In genomic region chr5:151739395-151739794, GRCh38 we compare ENCODE assay signal across 9 cellular contexts. TPM values are rescaled to one million over a fixed set of nuclear protein-coding genes. Genes with fewer than 3 reads are reported as not detected.
A peak's percentile ranks its signal among the peaks of the same experiment; 100 is the strongest.
DNase-seq lines count a peak whose midpoint lies in the region; ATAC-seq and TF ChIP-seq lines count a peak whose summit lies in the region.
"Had no signal": no experiment of that assay in that cellular context is flagged by ENCODE, and none has a peak within 500 bp of the region (broad histone marks: within the 10 kb centered on the region; RNA-seq: fewer than 3 reads in every experiment).

No MANE protein-coding gene starts in this region.

- in situ Hi-C loops in mammary epithelial cell (cut with MboI; ENCODE audit: low sequenced_read_pairs in 2 of 2), result no loop called here

- no peak overlapping the region for H4K8ac ChIP-seq in mesendoderm (ENCODE audit: low read depth, low read length)

- H3K4ac ChIP-seq in mesendoderm (ENCODE audit: low read depth, low read length), result peak overlapping the region; percentile 74

- peak overlapping the region; percentile 61 for H2BK120ac ChIP-seq in mesendoderm (ENCODE audit: low read depth, low read length)

- peak overlapping the region; percentile 54 for H3K18ac ChIP-seq in mesendoderm (ENCODE audit: low read length)

- peaks cover 49% of the 10 kb centered on the region for H3K4me1 ChIP-seq in mammary epithelial cell (ENCODE audit: insufficient read depth, low read length)
- H3K4me1 ChIP-seq in mesendoderm (ENCODE audit: control insufficient read depth, low read depth, low read length), result peaks cover 11% of the 10 kb centered on the region
- peaks cover 28 to 46% of the 10 kb centered on the region in 2 donors for H3K4me1 ChIP-seq in thoracic aorta (ENCODE audit: control insufficient read depth in 1 of 2, low read depth in 2 of 2)

- peak overlapping the region; percentile 85 for H3K56ac ChIP-seq in mesendoderm (ENCODE audit: low read length)

- H4K20me1 ChIP-seq in mammary epithelial cell (ENCODE audit: insufficient read depth, low read length), result no peaks in the 10 kb centered on the region

- dilution Hi-C loops in mammary epithelial cell (cut with HindIII; ENCODE audit: low sequenced_read_pairs), result loop anchor here (25.0 kb wide), 1 partner anchor 177 kb away; no protein-coding TSS in a partner anchor

- intact Hi-C loops in mammary epithelial cell (cut with micrococcal nuclease), result no loop called here

- BruUV-seq in mammary epithelial cell (replicated peaks; lab: Mats Ljungman, UMichigan), result no TSS peak

- no peak overlapping the region for H2BK15ac ChIP-seq in mesendoderm (replicated peaks; ENCODE audit: low read depth)

- H3K4me2 ChIP-seq in mammary epithelial cell (ENCODE audit: insufficient read depth, low read depth, low read length), result no peak overlapping the region
- no peak overlapping the region for H3K4me2 ChIP-seq in mesendoderm (ENCODE audit: low read length)

- H3K27ac ChIP-seq in mammary epithelial cell (ENCODE audit: insufficient read depth, low read depth, low read length) (peak overlapping the region; percentile 81), mesendoderm (ENCODE audit: low read depth, low read length) (peak overlapping the region; percentile 58), thoracic aorta (peak overlapping the region; percentile 75 to 77)

- peak overlapping the region; percentile 82 for H2BK5ac ChIP-seq in mesendoderm (ENCODE audit: low read length)

- H3K4me3 ChIP-seq in mammary epithelial cell (replicated peaks in 1 of 3; ENCODE audit: insufficient read depth in 1 of 3, low read depth in 2 of 3, low read length in 3 of 3) (no peak overlapping the region), mesendoderm (ENCODE audit: low read length) (no peak overlapping the region), thoracic aorta (no peak overlapping the region)

- no peak overlapping the region for H2AFZ ChIP-seq in mammary epithelial cell (ENCODE audit: low read depth, low read length)

- H3K9ac ChIP-seq in mammary epithelial cell (ENCODE audit: insufficient read depth, low read length), result no peak overlapping the region
- peak overlapping the region; percentile 13 for H3K9ac ChIP-seq in mesendoderm (ENCODE audit: low read length)

- no peak for TF ChIP-seq CTCF in mammary epithelial cell (conservative IDR thresholded peaks at IDR 0.05 in 1 of 2, IDR thresholded peaks at IDR 0.05 in 1 of 2; ENCODE audit: extremely low read depth in 1 of 2, insufficient read depth in 1 of 2, low read depth in 1 of 2, low read length in 2 of 2)
- TF ChIP-seq CTCF in thoracic aorta (IDR thresholded peaks at IDR 0.05), result no peak

- H4K5ac ChIP-seq in mesendoderm (ENCODE audit: low read length), result no peak overlapping the region

- no peak for ATAC-seq in thoracic aorta (ENCODE audit: insufficient number of reproducible peaks, low FRiP score, low read depth)
- ATAC-seq in GM18498 (IDR thresholded peaks at IDR 0.05; ENCODE audit: unreplicated experiment), result no peak
- ATAC-seq: naive thymus-derived CD8-positive, alpha-beta T cell had no signal

- CTCF ChIA-PET in mammary epithelial cell (lab: Charles Lee; ENCODE audit: low non-redundant PET), result interaction anchor here (1.2 kb wide), 1 partner anchor 81 kb away, joined by 8 read pairs; no protein-coding TSS in a partner anchor

- H3K36me3 ChIP-seq in mammary epithelial cell (ENCODE audit: insufficient read depth, low read length) (peaks cover 2% of the 10 kb centered on the region), mesendoderm (ENCODE audit: control insufficient read depth, insufficient read depth, low read length) (no peaks in the 10 kb centered on the region), thoracic aorta (no peaks in the 10 kb centered on the region)

- peak overlapping the region; percentile 59 for H3K23ac ChIP-seq in mesendoderm (ENCODE audit: low read length)

- 0% methylated on average over 2 of the region's 2 CpGs for WGBS in mammary epithelial cell (ENCODE audit: low coverage, missing lambda C conversion rate)
- WGBS in mesendoderm (ENCODE audit: extremely low coverage, insufficient coverage, low lambda C conversion rate), result no CpG with 5 or more reads among the region's 2 CpGs

- DNase-seq in NCI-H226 (peak; percentile 75), mammary epithelial cell (no peak), mesendoderm (peak; percentile 57), thoracic aorta (ENCODE audit: low spot score) (no peak), cortex of kidney (lab: John Stamatoyannopoulos, UW) (no peak), HUDEP-2 (lab: John Stamatoyannopoulos, UW; ENCODE audit: unreplicated experiment in 76 of 76) (no peak), NCI-H345 treated with DMSO at 0.1 percent for 48 hours (lab: John Stamatoyannopoulos, UW; ENCODE audit: unreplicated experiment) (no peak)
- DNase-seq: naive thymus-derived CD8-positive, alpha-beta T cell had no signal

- H2AK5ac ChIP-seq in mesendoderm (ENCODE audit: low read length), result peak overlapping the region; percentile 64

- no peaks in the 10 kb centered on the region for H3K79me1 ChIP-seq in mesendoderm (ENCODE audit: low read length)

- no peaks in the 10 kb centered on the region for H3K27me3 ChIP-seq in mammary epithelial cell (ENCODE audit: insufficient read depth, low read length)
- no peaks in the 10 kb centered on the region for H3K27me3 ChIP-seq in mesendoderm (ENCODE audit: insufficient read depth, low read length, poor library complexity)
- no peaks in the 10 kb centered on the region for H3K27me3 ChIP-seq in thoracic aorta (replicated peaks; ENCODE audit: insufficient read depth)

- H3K79me2 ChIP-seq in mammary epithelial cell (ENCODE audit: insufficient read depth, low read length) (no peaks in the 10 kb centered on the region), mesendoderm (ENCODE audit: control insufficient read depth, insufficient read depth, low read length) (no peaks in the 10 kb centered on the region)

- H3K9me3 ChIP-seq in mammary epithelial cell (replicated peaks; ENCODE audit: insufficient read depth, low read length) (no peaks in the 10 kb centered on the region), thoracic aorta (no peaks in the 10 kb centered on the region)

RNA-seq across cellular contexts. Expression of gene ATOX1, which starts 19.0 kb away (rescaled TPM):
- total RNA-seq in mammary epithelial cell (10 to 100 TPM; 27.0 to 89.2 TPM), thoracic aorta (10 to 100 TPM; 32.9 to 36.8 TPM)
- 310 TPM for polyA plus RNA-seq in mammary epithelial cell
- polyA minus RNA-seq in mammary epithelial cell, result 53.9 TPM
- 143 TPM for polyA plus RNA-seq in mesendoderm (2013, experiment 1 of 2)
- 143 TPM for polyA plus RNA-seq in mesendoderm (2013, experiment 2 of 2)

RNA-seq across cellular contexts. Expression of gene G3BP1, which starts 32.4 kb away (rescaled TPM):
- total RNA-seq in mammary epithelial cell, result 100 to 1,000 TPM; 193 to 252 TPM
- polyA plus RNA-seq in mammary epithelial cell, result 82.5 TPM
- polyA minus RNA-seq in mammary epithelial cell, result 346 TPM
- 191 TPM for polyA plus RNA-seq in mesendoderm (2013, experiment 1 of 2)
- polyA plus RNA-seq in mesendoderm (2013, experiment 2 of 2), result 192 TPM
- total RNA-seq in thoracic aorta, result 100 to 1,000 TPM in 1 of 2 donors, 10 to 100 TPM in 1; 64.7 to 182 TPM

RNA-seq across cellular contexts. Expression of gene SPARC, which starts 52.7 kb away (rescaled TPM):
- total RNA-seq in mammary epithelial cell (100 to 1,000 TPM; 222 to 382 TPM), thoracic aorta (1,000 to 10,000 TPM; 1,654 to 1,851 TPM)
- polyA plus RNA-seq in mammary epithelial cell, result 585 TPM
- polyA minus RNA-seq in mammary epithelial cell, result 590 TPM
- polyA plus RNA-seq in mesendoderm (2013, experiment 1 of 2), result 371 TPM
- polyA plus RNA-seq in mesendoderm (2013, experiment 2 of 2), result 377 TPM
- total RNA-seq: naive thymus-derived CD8-positive, alpha-beta T cell had no signal
- polyA plus RNA-seq: naive thymus-derived CD8-positive, alpha-beta T cell had no signal

Comparison
In these comparisons a context has a peak if more than half of its experiments do, and no peak if none do; other contexts are left out.
1. DNase-seq: peak in NCI-H226 (single experiment) and mesendoderm (single experiment); none in mammary epithelial cell (single experiment), thoracic aorta (single experiment), cortex of kidney (single experiment), HUDEP-2 (0 of 76) and NCI-H345 treated with DMSO at 0.1 percent for 48 hours (single experiment).
2. RNA of gene SPARC, which starts 52.7 kb away (total RNA-seq): 1,654 to 1,851 TPM in thoracic aorta; 222 to 382 TPM in mammary epithelial cell; every median in the first group is over 4 times any median in the second.
3. Peak in every context shown above with its lines, with median percentiles within 50 percentile points of each other: H3K27ac ChIP-seq.